ENCODE assay signal across 7 cellular contexts in the genomic region with DNA sequence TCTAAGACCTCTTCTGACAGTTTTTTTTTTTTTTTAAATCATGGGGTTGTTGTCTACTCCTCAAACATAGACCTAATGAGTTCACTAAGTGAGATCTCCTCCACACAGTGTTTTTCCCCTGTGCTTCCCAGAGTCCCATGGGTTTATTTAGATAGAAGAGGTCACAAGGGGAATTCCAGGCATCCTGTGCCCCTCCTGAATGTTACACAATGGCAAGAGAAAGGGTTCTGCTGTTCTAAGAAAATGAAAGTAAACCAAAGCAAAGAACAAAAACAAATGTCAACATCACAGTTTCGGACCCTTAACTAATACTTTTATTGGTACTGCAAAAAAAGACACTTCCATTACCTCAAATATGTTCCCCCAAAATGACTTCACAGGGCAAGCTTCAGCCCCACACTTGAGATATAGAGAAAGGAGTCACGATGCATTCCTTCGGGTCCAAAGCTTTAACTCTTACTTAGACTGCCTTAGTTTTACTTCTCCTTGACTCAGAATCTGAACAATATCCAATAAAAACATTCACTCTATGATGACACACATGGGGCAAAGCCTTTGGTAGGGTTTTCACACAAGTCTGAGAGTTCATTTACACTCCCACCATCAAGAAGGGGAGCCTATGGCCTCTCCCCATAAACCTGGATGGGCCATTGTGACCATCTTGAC. TPM values are rescaled to one million over a fixed set of nuclear protein-coding genes. Genes with fewer than 3 reads are reported as not detected.
DNase-seq lines count a peak whose midpoint lies in the region; ATAC-seq and TF ChIP-seq lines count a peak whose summit lies in the region.
"Not testable (repeated sequence)": the region's sequence is repeated elsewhere in the genome, so short reads cannot be mapped to it uniquely, and the experiment has no call there.

No MANE protein-coding gene starts in this region.

- peak overlapping the region; percentile 27 for H3K4me3 ChIP-seq in fibroblast of villous mesenchyme (ENCODE audit: low read depth, low read length)
- H3K4me3 ChIP-seq in mucosa of descending colon: not testable (repeated sequence)

- not testable (repeated sequence) for H3K4me1 ChIP-seq in mucosa of descending colon (ENCODE audit: low read depth)

- intact Hi-C loops in mucosa of descending colon (cut with DNase I, micrococcal nuclease): not testable (repeated sequence)

- peak; percentile 16 for DNase-seq in GM04503 (ENCODE audit: low read depth)
- peak; percentile 71 for DNase-seq in M059J (ENCODE audit: low read depth)
- DNase-seq in astrocyte of the hippocampus (ENCODE audit: low read depth, low spot score): peak; percentile 54
- peak; percentile 84 for DNase-seq in fibroblast of villous mesenchyme (ENCODE audit: low read depth)
- DNase-seq in mucosa of descending colon: not testable (repeated sequence)

- not testable (repeated sequence) for H3K36me3 ChIP-seq in mucosa of descending colon (ENCODE audit: low read depth)

- H3K9me3 ChIP-seq in mucosa of descending colon: not testable (repeated sequence)

- not testable (repeated sequence) for TF ChIP-seq CTCF in fibroblast of villous mesenchyme (IDR thresholded peaks at IDR 0.05; ENCODE audit: insufficient read depth, low read depth, low read length); mucosa of descending colon (IDR thresholded peaks at IDR 0.05)

- peak; percentile 66 for ATAC-seq in GM19455 (IDR thresholded peaks at IDR 0.05; ENCODE audit: unreplicated experiment)
- peak; percentile 82 for ATAC-seq in HG02678 (IDR thresholded peaks at IDR 0.05; ENCODE audit: unreplicated experiment)
- peak; percentile 63 for ATAC-seq in mucosa of descending colon

RNA-seq across cellular contexts. Expression of a gene that starts 15.6 kb away (rescaled TPM):
- total RNA-seq in M059J (2014; rRNA removed; shearing (Covaris generic)): 6.0 and 6.2 TPM in 2 replicates
- total RNA-seq in fibroblast of villous mesenchyme: 57.3 and 62.6 TPM in 2 replicates
- 10 to 100 TPM; 54.0 to 79.3 (median 62.7) TPM for total RNA-seq in mucosa of descending colon
